Comparison of ENCODE assay signal across 16 cellular contexts in genomic region chr10:100485336-100485735, GRCh38. TPM values are rescaled to one million over a fixed set of nuclear protein-coding genes. Genes with fewer than 3 reads are reported as not detected.
"Had no signal": no experiment of that assay in that cellular context is flagged by ENCODE, and none has a peak within 500 bp of the region (broad histone marks: within the 10 kb centered on the region; RNA-seq: fewer than 3 reads in every experiment).

No MANE protein-coding gene starts in this region.

- H3K27me3 ChIP-seq: pancreas had no signal

- H3K4me3 Mint-ChIP-seq: activated naive CD4-positive, alpha-beta T cell treated with anti-CD3 and anti-CD28 coated beads for 36 hours; mesothelial cell of epicardium had no signal

- H3K4me3 ChIP-seq: dorsolateral prefrontal cortex, esophagus squamous epithelium, hepatocyte, lower lobe of right lung, pancreas had no signal

- H3K9me3 Mint-ChIP-seq: activated naive CD4-positive, alpha-beta T cell treated with anti-CD3 and anti-CD28 coated beads for 36 hours; mesothelial cell of epicardium had no signal

- H3K36me3 ChIP-seq: pancreas had no signal

- ATAC-seq: left cardiac atrium, lower lobe of right lung, pancreas had no signal

- H3K27ac Mint-ChIP-seq: activated naive CD4-positive, alpha-beta T cell treated with anti-CD3 and anti-CD28 coated beads for 36 hours; mesothelial cell of epicardium had no signal

- H3K27ac ChIP-seq: dorsolateral prefrontal cortex, esophagus squamous epithelium, hepatocyte, lower lobe of right lung, pancreas had no signal

- H3K9me3 ChIP-seq: esophagus squamous epithelium, lower lobe of right lung, pancreas had no signal

- DNase-seq: activated CD4-positive, alpha-beta T cell treated with anti-CD3 and anti-CD28 coated beads, Interleukin-2, amount 50 U/mL, for 1 hour; activated CD4-positive, CD25-positive, alpha-beta regulatory T cell; activated naive CD4-positive, alpha-beta T cell treated with anti-CD3 and anti-CD28 coated beads for 36 hours; dorsolateral prefrontal cortex; esophagus squamous epithelium; left cardiac atrium; lower lobe of right lung; pancreas; stimulated activated CD4-positive, alpha-beta T cell treated with anti-CD3 and anti-CD28 coated beads, Interleukin-1b, Interleukin-23, amount 100 ng/mL, for 48 hours; T-helper 2 cell had no signal

RNA-seq across cellular contexts. Expression of gene WNT8B, which starts 22.5 kb away (rescaled TPM):
- total RNA-seq: activated CD8-positive, alpha-beta memory T cell treated with anti-CD3 and anti-CD28 coated beads for 36 hours; cardiac septum; esophagus squamous epithelium; fibroblast of villous mesenchyme; glomerular endothelial cell; hepatocyte; left cardiac atrium had no signal
- polyA plus RNA-seq: hepatocyte had no signal
